Comparison of ENCODE assay signal across 10 cellular contexts in the genomic region with DNA sequence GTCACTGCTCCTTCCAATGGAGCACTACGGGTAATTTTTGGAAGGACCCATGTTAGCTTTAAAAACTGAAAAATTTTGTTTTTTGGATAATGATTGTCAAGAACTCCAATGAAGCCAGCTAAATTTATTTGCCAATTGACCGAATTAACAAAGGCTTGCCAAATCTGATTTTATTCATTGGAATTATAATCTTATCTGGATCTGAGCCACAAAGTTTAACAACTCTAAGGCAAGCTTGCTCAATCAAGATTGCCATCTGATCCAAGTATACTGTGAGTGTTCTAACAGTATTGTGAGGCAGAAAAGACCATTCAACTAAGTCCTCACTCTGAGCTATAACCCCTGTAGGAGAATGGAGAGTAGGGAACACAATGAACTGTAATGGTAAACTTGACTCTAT. TPM values are rescaled to one million over a fixed set of nuclear protein-coding genes. Genes with fewer than 3 reads are reported as not detected.
A peak's percentile ranks its signal among the peaks of the same experiment; 100 is the strongest.
DNase-seq lines count a peak whose midpoint lies in the region; ATAC-seq, FAIRE-seq and TF ChIP-seq lines count a peak whose summit lies in the region.
"Not testable (repeated sequence)": the region's sequence is repeated elsewhere in the genome, so short reads cannot be mapped to it uniquely, and the experiment has no call there.
"Had no signal": no experiment of that assay in that cellular context is flagged by ENCODE, and none has a peak within 500 bp of the region (broad histone marks: within the 10 kb centered on the region; RNA-seq: fewer than 3 reads in every experiment).

No MANE protein-coding gene starts in this region.

- H2AFZ ChIP-seq in PC-9, parathyroid adenoma: not testable (repeated sequence)

- CTCF ChIA-PET in A549 (lab: Yijun Ruan, JAX), result interaction anchor here (1.0 kb wide), 1 partner anchor 13 kb away, joined by 3 read pairs; no protein-coding TSS in a partner anchor
- CTCF ChIA-PET in PC-9 (lab: Charles Lee), result not testable (repeated sequence)

- not testable (repeated sequence) for TF ChIP-seq CTCF in A549 (IDR thresholded peaks at IDR 0.05); PC-9 (conservative IDR thresholded peaks at IDR 0.05); breast epithelium (IDR thresholded peaks at IDR 0.05); lower lobe of right lung (IDR thresholded peaks at IDR 0.05); parathyroid adenoma (IDR thresholded peaks at IDR 0.05); transverse colon (IDR thresholded peaks at IDR 0.05)

- peak overlapping the region; percentile 55 to 63; a peak in 4 of 6 replicates for H3K27ac ChIP-seq in A549
- H3K27ac ChIP-seq in PC-9, result peak overlapping the region; percentile 69
- H3K27ac ChIP-seq in breast epithelium, result peak overlapping the region; percentile 80 to 83
- peak overlapping the region; percentile 70 for H3K27ac ChIP-seq in lower lobe of right lung
- peak overlapping the region; percentile 97 for H3K27ac ChIP-seq in parathyroid adenoma
- H3K27ac ChIP-seq in transverse colon, result peak overlapping the region; percentile 68 to 92 (median 85)
- peak overlapping the region; percentile 23 for H3K27ac ChIP-seq in urinary bladder (ENCODE audit: low read depth)

- peaks cover 49% of the 10 kb centered on the region for H3K4me1 ChIP-seq in A549
- peaks cover 49% of the 10 kb centered on the region for H3K4me1 ChIP-seq in PC-9 (replicated peaks; ENCODE audit: insufficient read depth)
- H3K4me1 ChIP-seq in breast epithelium; lower lobe of right lung; urinary bladder (ENCODE audit: insufficient read depth): not testable (repeated sequence)
- peaks cover 13% of the 10 kb centered on the region for H3K4me1 ChIP-seq in parathyroid adenoma
- peaks cover 2 to 41% (median 24%) of the 10 kb centered on the region in 4 donors for H3K4me1 ChIP-seq in transverse colon

- H4K20me1 ChIP-seq in PC-9 (ENCODE audit: insufficient read depth), result not testable (repeated sequence)

- H3K4me3 ChIP-seq in A549; PC-9; breast epithelium; lower lobe of right lung; parathyroid adenoma (ENCODE audit: low read depth, low read length); transverse colon; urinary bladder (ENCODE audit: low read depth, low read length): not testable (repeated sequence)

- H3F3A ChIP-seq in PC-9 (ENCODE audit: insufficient read depth, low read depth), result peaks cover 35% of the 10 kb centered on the region

- ATAC-seq in A549, lower lobe of right lung: not testable (repeated sequence)

- TF ChIP-seq EP300 in A549 (IDR thresholded peaks at IDR 0.05); transverse colon (IDR thresholded peaks at IDR 0.05; ENCODE audit: low read depth): not testable (repeated sequence)

- H3K4me2 ChIP-seq in A549, result peak overlapping the region; percentile 66; the same call in 2 of the 3 replicates
- H3K4me2 ChIP-seq in PC-9; parathyroid adenoma (ENCODE audit: low read length): not testable (repeated sequence)

- H3K9me2 ChIP-seq in PC-9 (ENCODE audit: insufficient read depth), result not testable (repeated sequence)

- H3K9me3 ChIP-seq in A549 (peaks cover 22% of the 10 kb centered on the region), PC-9 (ENCODE audit: insufficient read depth, low read depth) (peaks cover 17% of the 10 kb centered on the region), breast epithelium (peaks cover 0 to 18% of the 10 kb centered on the region in 2 donors), lower lobe of right lung (peaks cover 11% of the 10 kb centered on the region), transverse colon (peaks cover 10 to 19% of the 10 kb centered on the region in 2 donors)
- not testable (repeated sequence) for H3K9me3 ChIP-seq in parathyroid adenoma (ENCODE audit: control insufficient read depth, low read length)

- H3K79me2 ChIP-seq in PC-9 (ENCODE audit: low read depth); parathyroid adenoma: not testable (repeated sequence)

- DNase-seq in A549 (ENCODE audit: low read depth in 1 of 2, low spot score in 1 of 2); PC-9; breast epithelium (ENCODE audit: low spot score in 2 of 2); lower lobe of right lung; transverse colon: not testable (repeated sequence)

- H3K36me3 ChIP-seq in PC-9 (ENCODE audit: low read depth); breast epithelium; lower lobe of right lung; parathyroid adenoma (ENCODE audit: control insufficient read depth, insufficient read depth, low read length); transverse colon; urinary bladder (ENCODE audit: insufficient read depth): not testable (repeated sequence)

- not testable (repeated sequence) for TF ChIP-seq POLR2A in A549 (IDR thresholded peaks at IDR 0.05; ENCODE audit: low read length); breast epithelium (IDR thresholded peaks at IDR 0.05); transverse colon (IDR thresholded peaks at IDR 0.05)

- intact Hi-C loops in PC-9 (cut with micrococcal nuclease; ENCODE audit: unreplicated experiment); breast epithelium (cut with DNase I; ENCODE audit: low total_unique reads); lower lobe of right lung (cut with DNase I); transverse colon (cut with DNase I; ENCODE audit: low total_unique reads): not testable (repeated sequence)

- H3K9ac ChIP-seq in parathyroid adenoma, result not testable (repeated sequence)

- H3K27me3 ChIP-seq in PC-9 (ENCODE audit: insufficient read depth, low read depth); breast epithelium; lower lobe of right lung (ENCODE audit: low read depth); parathyroid adenoma (ENCODE audit: control insufficient read depth, insufficient read depth, low read length); transverse colon: not testable (repeated sequence)

- not testable (repeated sequence) for BruUV-seq in PC-9 (replicated peaks; lab: Mats Ljungman, UMichigan)

- not testable (repeated sequence) for FAIRE-seq in A549 (lab: Jason Lieb, UNC)

- WGBS in A549 (ENCODE audit: missing lambda C conversion rate), result 68% methylated on average over 2 of the region's 2 CpGs
- WGBS in transverse colon (ENCODE audit: low coverage in 1 of 2), 2 donors, result 41 to 58% methylated on average over 2 of the region's 2 CpGs
- 63% methylated on average over 2 of the region's 2 CpGs for WGBS in urinary bladder

- POLR2A ChIA-PET in A549 (lab: Yijun Ruan, JAX), result interaction anchor here (1.0 kb wide), 1 partner anchor 22 kb away, joined by 3 read pairs; no protein-coding TSS in a partner anchor
- POLR2A ChIA-PET in PC-9 (lab: Charles Lee; ENCODE audit: unreplicated experiment), result interaction anchor here (0.6 kb wide), 1 partner anchor 18 kb away, joined by 3 read pairs; no protein-coding TSS in a partner anchor

- in situ Hi-C loops in transverse colon (cut with MboI; ENCODE audit: low pct_ligation_motif_present in 1 of 4, low pct_unique_long_range_greater_than_20kb in 1 of 4, low sequenced_read_pairs in 3 of 4), result not testable (repeated sequence)

- TF ChIP-seq RAD21 in A549 (conservative IDR thresholded peaks at IDR 0.05 in 1 of 2, IDR thresholded peaks at IDR 0.05 in 1 of 2), result not testable (repeated sequence)

RNA-seq across cellular contexts. Expression of a gene that starts 20.3 kb away (rescaled TPM):
- polyA plus RNA-seq in A549 (2011; rRNA removed) (14.8 and 17.1 TPM in 2 replicates), A549 (2017; fragmentation: RNase III; extraction: RNeasy Plus Mini Kit Qiagen cat#74134 plus additional on column Dnase treatment) (8.3 to 11.1 TPM (median 9.5 TPM) in 3 replicates), urinary bladder (0.05 TPM)
- polyA plus RNA-seq in A549 (2012; cell fraction: cytosol; rRNA removed), result 3.9 and 5.5 TPM in 2 replicates
- 2.9 and 4.4 TPM in 2 replicates for polyA plus RNA-seq in A549 (2012; cell fraction: nucleus; rRNA removed)
- 19.3 and 20.3 TPM in 2 replicates for polyA minus RNA-seq in A549 (2011; rRNA and poly(A)+ RNA removed)
- total RNA-seq in PC-9 (2021) (22.1 and 52.5 TPM in 2 replicates), breast epithelium (10 to 100 TPM in 2 of 3 donors, under 1 TPM in 1; under 0.01 to 40.3 (median 28.8) TPM), lower lobe of right lung (62.1 TPM), transverse colon (10 to 100 TPM; 14.5 to 94.6 (median 82.4) TPM), urinary bladder (0.32 TPM)
- total RNA-seq: A172; CD4-positive, CD25-positive, alpha-beta regulatory T cell; CD8-positive, alpha-beta memory T cell had no signal
- polyA plus RNA-seq: CD4-positive, CD25-positive, alpha-beta regulatory T cell; CD8-positive, alpha-beta memory T cell had no signal

Comparison
In these comparisons a context has a peak if more than half of its experiments do, and no peak if none do; other contexts are left out.
1. H3K27ac ChIP-seq: peak in every context shown above with its lines; median percentile 97 in parathyroid adenoma; 85 in transverse colon; 82 in breast epithelium; 70 in lower lobe of right lung; 69 in PC-9; 59 in A549; 23 in urinary bladder.